ENCODE assay signal across 20 cellular contexts in the genomic region with DNA sequence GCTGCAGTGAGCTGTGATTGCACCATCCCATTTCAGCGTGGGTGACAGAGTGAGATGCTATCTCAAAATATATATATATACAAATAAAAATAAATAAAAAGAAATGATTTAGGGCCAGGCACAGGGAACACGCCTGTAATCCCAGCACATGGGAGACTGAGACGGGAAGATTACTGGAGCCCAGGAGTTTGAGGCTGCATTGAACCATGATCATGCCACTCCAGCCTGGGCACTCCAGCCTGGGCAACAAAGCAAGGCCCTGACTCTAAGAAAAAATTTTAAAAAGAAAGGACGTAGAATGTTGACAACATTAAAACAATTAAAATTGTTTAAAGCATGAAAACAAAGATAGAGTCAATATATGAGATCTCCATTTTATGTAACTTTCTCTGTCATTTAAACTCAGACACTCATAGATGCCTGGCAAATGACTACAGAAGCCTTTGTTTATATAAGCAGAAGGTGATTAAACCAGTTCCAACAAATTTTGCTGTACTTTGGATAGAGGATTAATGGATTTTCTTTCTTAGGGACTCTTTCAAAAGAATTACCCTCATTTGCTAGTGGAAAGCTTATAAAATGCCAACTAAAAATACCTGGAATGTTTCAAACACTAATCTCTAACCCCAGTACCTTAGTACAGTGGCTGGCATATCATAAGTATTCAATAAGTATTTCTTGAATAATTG.
"Had no signal": no experiment of that assay in that cellular context is flagged by ENCODE, and none has a peak within 500 bp of the region (broad histone marks: within the 10 kb centered on the region; RNA-seq: fewer than 3 reads in every experiment).

No MANE protein-coding gene starts in this region.

- H3K4me1 ChIP-seq: lower lobe of right lung, tibial nerve, uterus had no signal

- FAIRE-seq: islet of Langerhans had no signal

- H3K36me3 ChIP-seq: brain microvascular endothelial cell, lower lobe of right lung, uterus had no signal

- H3K27me3 Mint-ChIP-seq: activated CD4-positive, alpha-beta T cell treated with anti-CD3 and anti-CD28 coated beads, Interleukin-2, amount 10 ng/mL, durations not matched to agents 24 days and 14 days; central memory CD8-positive, alpha-beta T cell had no signal

- H3K4me3 Mint-ChIP-seq: activated CD4-positive, alpha-beta T cell treated with anti-CD3 and anti-CD28 coated beads, Interleukin-2, amount 10 ng/mL, durations not matched to agents 24 days and 14 days; activated CD8-positive, alpha-beta T cell treated with anti-CD3 and anti-CD28 coated beads, Interleukin-2, amount 10 ng/mL, durations not matched to agents 7 days and 5 days; activated naive CD4-positive, alpha-beta T cell treated with anti-CD3 and anti-CD28 coated beads for 36 hours; activated T-cell treated with anti-CD3 and anti-CD28 coated beads, Interleukin-2, amount 50 U/mL, for 4 hours; central memory CD8-positive, alpha-beta T cell; nephron progenitor cell had no signal

- H3K27ac ChIP-seq: brain microvascular endothelial cell, coronary artery, hepatocyte, lower lobe of right lung, tibial nerve, uterus had no signal

- H3K9me3 Mint-ChIP-seq: activated CD4-positive, alpha-beta T cell treated with anti-CD3 and anti-CD28 coated beads, Interleukin-2, amount 10 ng/mL, durations not matched to agents 24 days and 14 days; activated naive CD4-positive, alpha-beta T cell treated with anti-CD3 and anti-CD28 coated beads for 36 hours; activated T-cell treated with anti-CD3 and anti-CD28 coated beads, Interleukin-2, amount 50 U/mL, for 4 hours; central memory CD8-positive, alpha-beta T cell; nephron progenitor cell had no signal

- H3K9me3 ChIP-seq: lower lobe of right lung, tibial nerve, uterus had no signal

- H3K27ac Mint-ChIP-seq: activated CD4-positive, alpha-beta T cell treated with anti-CD3 and anti-CD28 coated beads, Interleukin-2, amount 10 ng/mL, durations not matched to agents 24 days and 14 days; activated CD8-positive, alpha-beta T cell treated with anti-CD3 and anti-CD28 coated beads, Interleukin-2, amount 10 ng/mL, durations not matched to agents 7 days and 5 days; activated naive CD4-positive, alpha-beta T cell treated with anti-CD3 and anti-CD28 coated beads for 36 hours; nephron progenitor cell had no signal

- H2AFZ ChIP-seq: hepatocyte had no signal

- H3K4me2 ChIP-seq: hepatocyte had no signal

- H3K27me3 ChIP-seq: brain microvascular endothelial cell, hepatocyte, tibial nerve, uterus had no signal

- ATAC-seq: activated CD8-positive, alpha-beta T cell treated with anti-CD3 and anti-CD28 coated beads, Interleukin-2, amount 10 ng/mL, durations not matched to agents 7 days and 5 days; activated T-cell treated with anti-CD3 and anti-CD28 coated beads, Interleukin-2, amount 50 U/mL, for 4 hours; left cardiac atrium; lower lobe of right lung; stimulated activated naive CD8-positive, alpha-beta T cell treated with anti-CD3 and anti-CD28 coated beads, Interleukin-15, Interleukin-2, amounts not matched to agents 100 U/mL and 50 U/mL, for 24 hours had no signal

- DNase-seq: activated CD4-positive, alpha-beta T cell treated with anti-CD3 and anti-CD28 coated beads, Interleukin-2, amount 10 ng/mL, durations not matched to agents 24 days and 14 days; activated CD4-positive, CD25-positive, alpha-beta regulatory T cell; activated CD8-positive, alpha-beta T cell treated with anti-CD3 and anti-CD28 coated beads, Interleukin-2, amount 10 ng/mL, durations not matched to agents 7 days and 5 days; activated naive CD4-positive, alpha-beta T cell treated with anti-CD3 and anti-CD28 coated beads for 36 hours; activated T-cell treated with anti-CD3 and anti-CD28 coated beads, Interleukin-2, amount 50 U/mL, for 4 hours; brain microvascular endothelial cell; left cardiac atrium; lower lobe of right lung; nephron progenitor cell; nucleus accumbens; retina; stimulated activated CD4-positive, alpha-beta T cell treated with anti-CD3 and anti-CD28 coated beads, Interleukin-2, amount 100 ng/mL, for 24 hours; stimulated activated naive CD8-positive, alpha-beta T cell treated with anti-CD3 and anti-CD28 coated beads, Interleukin-15, Interleukin-2, amounts not matched to agents 100 U/mL and 50 U/mL, for 24 hours; substantia nigra; uterus had no signal

- H3K4me3 ChIP-seq: coronary artery, hepatocyte, lower lobe of right lung, tibial nerve, uterus had no signal

- H3K4me1 Mint-ChIP-seq: activated CD4-positive, alpha-beta T cell treated with anti-CD3 and anti-CD28 coated beads, Interleukin-2, amount 10 ng/mL, durations not matched to agents 24 days and 14 days; central memory CD8-positive, alpha-beta T cell; nephron progenitor cell had no signal
